ENCODE assay signal across 1 cellular context in genomic region chrX:100600769-100601168, GRCh38.
TF ChIP-seq lines count a peak whose summit lies in the region.

No MANE protein-coding gene starts in this region.

TF ChIP-seq in GM12878, 131 proteins besides CTCF, POLR2A, EP300 and RAD21 (continued from another document):
- TF ChIP-seq CEBPZ (IDR thresholded peaks at IDR 0.05; ENCODE audit: low read depth, low read length) (no peak), IKZF1 (conservative IDR thresholded peaks at IDR 0.05) (no peak), CREB1 (IDR thresholded peaks at IDR 0.05; ENCODE audit: low read depth) (no peak), BRCA1 (IDR thresholded peaks at IDR 0.05; ENCODE audit: low read depth, low read length) (no peak), ZNF622 (IDR thresholded peaks at IDR 0.05) (no peak), TBL1XR1 (IDR thresholded peaks at IDR 0.05; ENCODE audit: low read depth, low read length) (no peak), ZBTB33 (IDR thresholded peaks at IDR 0.05) (no peak), NR2C2 (IDR thresholded peaks at IDR 0.05; ENCODE audit: borderline replicate concordance, control insufficient read depth, insufficient read length, low read depth) (no peak), KAT2A (conservative IDR thresholded peaks at IDR 0.05; ENCODE audit: control insufficient read depth, low read depth, low read length) (no peak), SRF (IDR thresholded peaks at IDR 0.05; ENCODE audit: low read depth in 2 of 2, low read length in 2 of 2) (no peak)
